ENCODE assay signal across 1 cellular context in the genomic region with DNA sequence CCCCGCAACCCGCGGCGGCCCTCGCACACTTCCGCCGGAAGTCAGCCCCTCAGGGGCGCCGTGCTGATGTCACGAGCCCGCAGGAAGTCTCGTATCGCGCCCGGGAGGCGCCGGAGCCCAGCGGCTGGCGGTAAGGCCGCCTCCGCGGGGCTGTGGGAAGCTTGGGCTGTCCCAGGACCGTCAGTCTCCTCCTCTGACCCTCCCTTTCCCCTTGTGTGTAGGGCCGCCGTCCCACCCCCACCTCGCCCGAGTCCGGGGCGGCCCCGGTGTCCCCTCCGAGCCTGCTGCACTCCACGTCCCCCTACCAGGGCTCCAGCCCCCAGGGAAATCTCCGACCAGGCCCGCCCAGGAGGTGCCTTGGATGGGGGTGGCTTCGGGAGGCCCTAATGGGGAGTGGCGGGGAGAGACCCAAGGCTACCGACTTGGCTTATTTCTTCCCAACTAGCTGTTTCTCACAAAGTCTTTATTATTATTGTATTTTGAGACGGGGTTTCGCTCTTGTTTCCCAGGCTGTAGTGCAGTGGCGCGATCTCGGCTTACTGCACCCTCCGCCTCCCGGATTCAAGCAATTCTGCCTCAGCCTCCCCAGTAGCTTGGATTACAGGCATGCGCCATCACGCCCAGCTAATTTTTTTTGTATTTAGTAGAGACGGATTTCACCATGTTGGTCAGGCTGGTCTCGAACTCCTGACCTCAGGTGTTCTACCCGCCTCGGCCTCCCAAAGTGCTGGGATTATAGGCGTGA.
TF ChIP-seq lines count a peak whose summit lies in the region.

A gene (plus strand): TSS at position 86 of the 745 bp plus-strand sequence. CDS start 3,108 bp downstream, outside the sequence.

TF ChIP-seq in K562, 482 proteins besides CTCF, POLR2A, EP300 and RAD21 (continued from another document and continues in another):
- TF ChIP-seq, protein P1, sequence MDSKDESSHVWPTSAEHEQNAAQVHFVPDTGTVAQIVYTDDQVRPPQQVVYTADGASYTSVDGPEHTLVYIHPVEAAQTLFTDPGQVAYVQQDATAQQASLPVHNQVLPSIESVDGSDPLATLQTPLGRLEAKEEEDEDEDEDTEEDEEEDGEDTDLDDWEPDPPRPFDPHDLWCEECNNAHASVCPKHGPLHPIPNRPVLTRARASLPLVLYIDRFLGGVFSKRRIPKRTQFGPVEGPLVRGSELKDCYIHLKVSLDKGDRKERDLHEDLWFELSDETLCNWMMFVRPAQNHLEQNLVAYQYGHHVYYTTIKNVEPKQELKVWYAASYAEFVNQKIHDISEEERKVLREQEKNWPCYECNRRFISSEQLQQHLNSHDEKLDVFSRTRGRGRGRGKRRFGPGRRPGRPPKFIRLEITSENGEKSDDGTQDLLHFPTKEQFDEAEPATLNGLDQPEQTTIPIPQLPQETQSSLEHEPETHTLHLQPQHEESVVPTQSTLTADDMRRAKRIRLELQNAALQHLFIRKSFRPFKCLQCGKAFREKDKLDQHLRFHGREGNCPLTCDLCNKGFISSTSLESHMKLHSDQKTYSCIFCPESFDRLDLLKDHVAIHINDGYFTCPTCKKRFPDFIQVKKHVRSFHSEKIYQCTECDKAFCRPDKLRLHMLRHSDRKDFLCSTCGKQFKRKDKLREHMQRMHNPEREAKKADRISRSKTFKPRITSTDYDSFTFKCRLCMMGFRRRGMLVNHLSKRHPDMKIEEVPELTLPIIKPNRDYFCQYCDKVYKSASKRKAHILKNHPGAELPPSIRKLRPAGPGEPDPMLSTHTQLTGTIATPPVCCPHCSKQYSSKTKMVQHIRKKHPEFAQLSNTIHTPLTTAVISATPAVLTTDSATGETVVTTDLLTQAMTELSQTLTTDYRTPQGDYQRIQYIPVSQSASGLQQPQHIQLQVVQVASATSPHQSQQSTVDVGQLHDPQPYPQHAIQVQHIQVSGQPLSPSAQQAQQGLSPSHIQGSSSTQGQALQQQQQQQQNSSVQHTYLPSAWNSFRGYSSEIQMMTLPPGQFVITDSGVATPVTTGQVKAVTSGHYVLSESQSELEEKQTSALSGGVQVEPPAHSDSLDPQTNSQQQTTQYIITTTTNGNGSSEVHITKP (IDR thresholded peaks at IDR 0.05; ENCODE audit: partially characterized antibody) = peak; percentile 79
- TF ChIP-seq ZNF764 (CRISPR knock-in tag; IDR thresholded peaks at IDR 0.05; ENCODE audit: low read depth) = no peak
- no peak for TF ChIP-seq RFX7 (CRISPR knock-in tag; IDR thresholded peaks at IDR 0.05)
- TF ChIP-seq NFATC3 (IDR thresholded peaks at IDR 0.05) = no peak
- TF ChIP-seq OTX1 (CRISPR knock-in tag; IDR thresholded peaks at IDR 0.05) = no peak
- TF ChIP-seq, protein P2, sequence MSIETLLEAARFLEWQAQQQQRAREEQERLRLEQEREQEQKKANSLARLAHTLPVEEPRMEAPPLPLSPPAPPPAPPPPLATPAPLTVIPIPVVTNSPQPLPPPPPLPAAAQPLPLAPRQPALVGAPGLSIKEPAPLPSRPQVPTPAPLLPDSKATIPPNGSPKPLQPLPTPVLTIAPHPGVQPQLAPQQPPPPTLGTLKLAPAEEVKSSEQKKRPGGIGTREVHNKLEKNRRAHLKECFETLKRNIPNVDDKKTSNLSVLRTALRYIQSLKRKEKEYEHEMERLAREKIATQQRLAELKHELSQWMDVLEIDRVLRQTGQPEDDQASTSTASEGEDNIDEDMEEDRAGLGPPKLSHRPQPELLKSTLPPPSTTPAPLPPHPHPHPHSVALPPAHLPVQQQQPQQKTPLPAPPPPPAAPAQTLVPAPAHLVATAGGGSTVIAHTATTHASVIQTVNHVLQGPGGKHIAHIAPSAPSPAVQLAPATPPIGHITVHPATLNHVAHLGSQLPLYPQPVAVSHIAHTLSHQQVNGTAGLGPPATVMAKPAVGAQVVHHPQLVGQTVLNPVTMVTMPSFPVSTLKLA (conservative IDR thresholded peaks at IDR 0.05) = peak; percentile 63 to 82
- peak; percentile 59; the same call in 1 of the 2 replicates for TF ChIP-seq NBN (IDR thresholded peaks at IDR 0.05; ENCODE audit: low read depth)
- TF ChIP-seq C11orf30 (IDR thresholded peaks at IDR 0.05; ENCODE audit: low read depth) = peak; percentile 78
- peak; percentile 60; the same call in 1 of the 2 replicates for TF ChIP-seq HDAC2 (IDR thresholded peaks at IDR 0.05)
- TF ChIP-seq HMG20B (CRISPR knock-in tag; IDR thresholded peaks at IDR 0.05) = no peak
- no peak for TF ChIP-seq GATAD2A (IDR thresholded peaks at IDR 0.05)
- TF ChIP-seq ZNF347 (CRISPR knock-in tag; IDR thresholded peaks at IDR 0.05; ENCODE audit: low read depth) = no peak
- no peak for TF ChIP-seq IRF2 (CRISPR knock-in tag; IDR thresholded peaks at IDR 0.05)
- TF ChIP-seq EP400 (IDR thresholded peaks at IDR 0.05) = peak; percentile 79
- TF ChIP-seq, protein P3, sequence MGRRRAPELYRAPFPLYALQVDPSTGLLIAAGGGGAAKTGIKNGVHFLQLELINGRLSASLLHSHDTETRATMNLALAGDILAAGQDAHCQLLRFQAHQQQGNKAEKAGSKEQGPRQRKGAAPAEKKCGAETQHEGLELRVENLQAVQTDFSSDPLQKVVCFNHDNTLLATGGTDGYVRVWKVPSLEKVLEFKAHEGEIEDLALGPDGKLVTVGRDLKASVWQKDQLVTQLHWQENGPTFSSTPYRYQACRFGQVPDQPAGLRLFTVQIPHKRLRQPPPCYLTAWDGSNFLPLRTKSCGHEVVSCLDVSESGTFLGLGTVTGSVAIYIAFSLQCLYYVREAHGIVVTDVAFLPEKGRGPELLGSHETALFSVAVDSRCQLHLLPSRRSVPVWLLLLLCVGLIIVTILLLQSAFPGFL (CRISPR knock-in tag; IDR thresholded peaks at IDR 0.05) = no peak
- TF ChIP-seq, protein P4, sequence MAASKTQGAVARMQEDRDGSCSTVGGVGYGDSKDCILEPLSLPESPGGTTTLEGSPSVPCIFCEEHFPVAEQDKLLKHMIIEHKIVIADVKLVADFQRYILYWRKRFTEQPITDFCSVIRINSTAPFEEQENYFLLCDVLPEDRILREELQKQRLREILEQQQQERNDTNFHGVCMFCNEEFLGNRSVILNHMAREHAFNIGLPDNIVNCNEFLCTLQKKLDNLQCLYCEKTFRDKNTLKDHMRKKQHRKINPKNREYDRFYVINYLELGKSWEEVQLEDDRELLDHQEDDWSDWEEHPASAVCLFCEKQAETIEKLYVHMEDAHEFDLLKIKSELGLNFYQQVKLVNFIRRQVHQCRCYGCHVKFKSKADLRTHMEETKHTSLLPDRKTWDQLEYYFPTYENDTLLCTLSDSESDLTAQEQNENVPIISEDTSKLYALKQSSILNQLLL (CRISPR knock-in tag; IDR thresholded peaks at IDR 0.05; ENCODE audit: borderline replicate concordance) = no peak
- TF ChIP-seq ZNF699 (CRISPR knock-in tag; IDR thresholded peaks at IDR 0.05; ENCODE audit: insufficient replicate concordance) = no peak
- peak in 1 of 2 experiments; percentile 14; a peak in 1 of 4 replicates for TF ChIP-seq TRIM24 (IDR thresholded peaks at IDR 0.05)
- TF ChIP-seq THRAP3 (IDR thresholded peaks at IDR 0.05; ENCODE audit: borderline replicate concordance) = no peak
- TF ChIP-seq POLR2H (tag; IDR thresholded peaks at IDR 0.05; ENCODE audit: low read depth) = peak; percentile 87
- TF ChIP-seq, protein P5, sequence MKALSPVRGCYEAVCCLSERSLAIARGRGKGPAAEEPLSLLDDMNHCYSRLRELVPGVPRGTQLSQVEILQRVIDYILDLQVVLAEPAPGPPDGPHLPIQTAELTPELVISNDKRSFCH (CRISPR knock-in tag; IDR thresholded peaks at IDR 0.05) = no peak
- TF ChIP-seq, protein P5 (tag; IDR thresholded peaks at IDR 0.05) = 0 out of 2 replicates have a peak, but pooled peaks have one; percentile 39
- no peak for TF ChIP-seq ZBTB8A (IDR thresholded peaks at IDR 0.05; ENCODE audit: partially characterized antibody)
- TF ChIP-seq NELFE (IDR thresholded peaks at IDR 0.05; ENCODE audit: insufficient read depth, insufficient read length) = no peak
- no peak for TF ChIP-seq ZNF586 (CRISPR knock-in tag; conservative IDR thresholded peaks at IDR 0.05)
- TF ChIP-seq ZNF316 (IDR thresholded peaks at IDR 0.05) = no peak
- TF ChIP-seq, protein P6, sequence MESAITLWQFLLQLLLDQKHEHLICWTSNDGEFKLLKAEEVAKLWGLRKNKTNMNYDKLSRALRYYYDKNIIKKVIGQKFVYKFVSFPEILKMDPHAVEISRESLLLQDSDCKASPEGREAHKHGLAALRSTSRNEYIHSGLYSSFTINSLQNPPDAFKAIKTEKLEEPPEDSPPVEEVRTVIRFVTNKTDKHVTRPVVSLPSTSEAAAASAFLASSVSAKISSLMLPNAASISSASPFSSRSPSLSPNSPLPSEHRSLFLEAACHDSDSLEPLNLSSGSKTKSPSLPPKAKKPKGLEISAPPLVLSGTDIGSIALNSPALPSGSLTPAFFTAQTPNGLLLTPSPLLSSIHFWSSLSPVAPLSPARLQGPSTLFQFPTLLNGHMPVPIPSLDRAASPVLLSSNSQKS (CRISPR knock-in tag; IDR thresholded peaks at IDR 0.05) = no peak
- no peak for TF ChIP-seq ZNF79 (CRISPR knock-in tag; IDR thresholded peaks at IDR 0.05; ENCODE audit: low read depth)
- no peak for TF ChIP-seq NUFIP1 (IDR thresholded peaks at IDR 0.05; ENCODE audit: partially characterized antibody)
- TF ChIP-seq SOX6 (IDR thresholded peaks at IDR 0.05) = no peak; the same call in 1 of the 2 replicates
- peak; percentile 35; the same call in 1 of the 2 replicates for TF ChIP-seq DPF2 (IDR thresholded peaks at IDR 0.05)
- TF ChIP-seq SRSF3 (IDR thresholded peaks at IDR 0.05; ENCODE audit: insufficient read depth, low read length) = no peak
- TF ChIP-seq HNRNPUL1 (IDR thresholded peaks at IDR 0.05; ENCODE audit: low read length) = no peak
- TF ChIP-seq MYBL2 (IDR thresholded peaks at IDR 0.05; ENCODE audit: low read depth) = no peak
- TF ChIP-seq MYBL2 (CRISPR knock-in tag; IDR thresholded peaks at IDR 0.05; ENCODE audit: borderline replicate concordance) = no peak
- TF ChIP-seq, protein P7, sequence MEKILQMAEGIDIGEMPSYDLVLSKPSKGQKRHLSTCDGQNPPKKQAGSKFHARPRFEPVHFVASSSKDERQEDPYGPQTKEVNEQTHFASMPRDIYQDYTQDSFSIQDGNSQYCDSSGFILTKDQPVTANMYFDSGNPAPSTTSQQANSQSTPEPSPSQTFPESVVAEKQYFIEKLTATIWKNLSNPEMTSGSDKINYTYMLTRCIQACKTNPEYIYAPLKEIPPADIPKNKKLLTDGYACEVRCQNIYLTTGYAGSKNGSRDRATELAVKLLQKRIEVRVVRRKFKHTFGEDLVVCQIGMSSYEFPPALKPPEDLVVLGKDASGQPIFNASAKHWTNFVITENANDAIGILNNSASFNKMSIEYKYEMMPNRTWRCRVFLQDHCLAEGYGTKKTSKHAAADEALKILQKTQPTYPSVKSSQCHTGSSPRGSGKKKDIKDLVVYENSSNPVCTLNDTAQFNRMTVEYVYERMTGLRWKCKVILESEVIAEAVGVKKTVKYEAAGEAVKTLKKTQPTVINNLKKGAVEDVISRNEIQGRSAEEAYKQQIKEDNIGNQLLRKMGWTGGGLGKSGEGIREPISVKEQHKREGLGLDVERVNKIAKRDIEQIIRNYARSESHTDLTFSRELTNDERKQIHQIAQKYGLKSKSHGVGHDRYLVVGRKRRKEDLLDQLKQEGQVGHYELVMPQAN (IDR thresholded peaks at IDR 0.05; ENCODE audit: borderline replicate concordance) = no peak
- TF ChIP-seq U2AF1 (optimal IDR thresholded peaks at IDR 0.05; ENCODE audit: low read depth, low read length) = no peak
- TF ChIP-seq, protein P8, sequence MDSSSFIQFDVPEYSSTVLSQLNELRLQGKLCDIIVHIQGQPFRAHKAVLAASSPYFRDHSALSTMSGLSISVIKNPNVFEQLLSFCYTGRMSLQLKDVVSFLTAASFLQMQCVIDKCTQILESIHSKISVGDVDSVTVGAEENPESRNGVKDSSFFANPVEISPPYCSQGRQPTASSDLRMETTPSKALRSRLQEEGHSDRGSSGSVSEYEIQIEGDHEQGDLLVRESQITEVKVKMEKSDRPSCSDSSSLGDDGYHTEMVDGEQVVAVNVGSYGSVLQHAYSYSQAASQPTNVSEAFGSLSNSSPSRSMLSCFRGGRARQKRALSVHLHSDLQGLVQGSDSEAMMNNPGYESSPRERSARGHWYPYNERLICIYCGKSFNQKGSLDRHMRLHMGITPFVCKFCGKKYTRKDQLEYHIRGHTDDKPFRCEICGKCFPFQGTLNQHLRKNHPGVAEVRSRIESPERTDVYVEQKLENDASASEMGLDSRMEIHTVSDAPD (CRISPR knock-in tag; IDR thresholded peaks at IDR 0.05) = no peak
- TF ChIP-seq, protein P9, sequence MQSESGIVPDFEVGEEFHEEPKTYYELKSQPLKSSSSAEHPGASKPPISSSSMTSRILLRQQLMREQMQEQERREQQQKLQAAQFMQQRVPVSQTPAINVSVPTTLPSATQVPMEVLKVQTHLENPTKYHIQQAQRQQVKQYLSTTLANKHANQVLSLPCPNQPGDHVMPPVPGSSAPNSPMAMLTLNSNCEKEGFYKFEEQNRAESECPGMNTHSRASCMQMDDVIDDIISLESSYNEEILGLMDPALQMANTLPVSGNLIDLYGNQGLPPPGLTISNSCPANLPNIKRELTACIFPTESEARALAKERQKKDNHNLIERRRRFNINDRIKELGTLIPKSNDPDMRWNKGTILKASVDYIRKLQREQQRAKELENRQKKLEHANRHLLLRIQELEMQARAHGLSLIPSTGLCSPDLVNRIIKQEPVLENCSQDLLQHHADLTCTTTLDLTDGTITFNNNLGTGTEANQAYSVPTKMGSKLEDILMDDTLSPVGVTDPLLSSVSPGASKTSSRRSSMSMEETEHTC (IDR thresholded peaks at IDR 0.05) = peak; percentile 22; the same call in 1 of the 2 replicates
- no peak for TF ChIP-seq ASH1L (IDR thresholded peaks at IDR 0.05; ENCODE audit: borderline replicate concordance, low read depth, partially characterized antibody)
- TF ChIP-seq, protein P10, sequence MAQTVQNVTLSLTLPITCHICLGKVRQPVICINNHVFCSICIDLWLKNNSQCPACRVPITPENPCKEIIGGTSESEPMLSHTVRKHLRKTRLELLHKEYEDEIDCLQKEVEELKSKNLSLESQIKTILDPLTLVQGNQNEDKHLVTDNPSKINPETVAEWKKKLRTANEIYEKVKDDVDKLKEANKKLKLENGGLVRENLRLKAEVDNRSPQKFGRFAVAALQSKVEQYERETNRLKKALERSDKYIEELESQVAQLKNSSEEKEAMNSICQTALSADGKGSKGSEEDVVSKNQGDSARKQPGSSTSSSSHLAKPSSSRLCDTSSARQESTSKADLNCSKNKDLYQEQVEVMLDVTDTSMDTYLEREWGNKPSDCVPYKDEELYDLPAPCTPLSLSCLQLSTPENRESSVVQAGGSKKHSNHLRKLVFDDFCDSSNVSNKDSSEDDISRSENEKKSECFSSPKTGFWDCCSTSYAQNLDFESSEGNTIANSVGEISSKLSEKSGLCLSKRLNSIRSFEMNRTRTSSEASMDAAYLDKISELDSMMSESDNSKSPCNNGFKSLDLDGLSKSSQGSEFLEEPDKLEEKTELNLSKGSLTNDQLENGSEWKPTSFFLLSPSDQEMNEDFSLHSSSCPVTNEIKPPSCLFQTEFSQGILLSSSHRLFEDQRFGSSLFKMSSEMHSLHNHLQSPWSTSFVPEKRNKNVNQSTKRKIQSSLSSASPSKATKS (CRISPR knock-in tag; IDR thresholded peaks at IDR 0.05) = no peak
- no peak for TF ChIP-seq KLF13 (tag; IDR thresholded peaks at IDR 0.05; ENCODE audit: borderline replicate concordance, low read depth)
- TF ChIP-seq NCOA2 (IDR thresholded peaks at IDR 0.05; ENCODE audit: partially characterized antibody in 2 of 2) = no peak
- TF ChIP-seq FOXK1 (CRISPR knock-in tag; IDR thresholded peaks at IDR 0.05; ENCODE audit: borderline replicate concordance) = no peak
- no peak for TF ChIP-seq STAG1 (CRISPR knock-in tag; IDR thresholded peaks at IDR 0.05; ENCODE audit: borderline replicate concordance)
- TF ChIP-seq HDAC1 (IDR thresholded peaks at IDR 0.05) = peak in 1 of 2 experiments; percentile 61; a peak in 1 of 4 replicates
- peak in 1 of 2 experiments; percentile 28; a peak in 1 of 4 replicates for TF ChIP-seq NRF1 (conservative IDR thresholded peaks at IDR 0.05 in 1 of 2, IDR thresholded peaks at IDR 0.05 in 1 of 2)
